In genomic region chr14:98956181-98956580, GRCh38 we compare ENCODE assay signal across 17 cellular contexts.
DNase-seq lines count a peak whose midpoint lies in the region; ATAC-seq and TF ChIP-seq lines count a peak whose summit lies in the region.
"Had no signal": no experiment of that assay in that cellular context is flagged by ENCODE, and none has a peak within 500 bp of the region (broad histone marks: within the 10 kb centered on the region; RNA-seq: fewer than 3 reads in every experiment).

No MANE protein-coding gene starts in this region.

- no peak overlapping the region for H3K9ac ChIP-seq in colonic mucosa (ENCODE audit: low read depth in 2 of 2, low read length in 2 of 2)

- H3K9me3 Mint-ChIP-seq in nephron progenitor cell (no peaks in the 10 kb centered on the region), type B pancreatic cell (no peaks in the 10 kb centered on the region)

- H3K27ac Mint-ChIP-seq in nephron progenitor cell: peak overlapping the region; percentile 3
- H3K27ac Mint-ChIP-seq in type B pancreatic cell: peak overlapping the region; percentile 2

- DNase-seq in activated CD8-positive, alpha-beta memory T cell treated with anti-CD3 and anti-CD28 coated beads, Interleukin-2, amount 50 U/mL, for 48 hours: peak; percentile 40
- no peak for DNase-seq in activated CD8-positive, alpha-beta memory T cell treated with anti-CD3 and anti-CD28 coated beads, Interleukin-2, amount 50 U/mL, for 4 hours
- DNase-seq in colonic mucosa: peak; percentile 15
- DNase-seq in nephron progenitor cell: no peak
- DNase-seq in type B pancreatic cell (ENCODE audit: extremely low spot score, unreplicated experiment): peak; percentile 58
- DNase-seq: Karpas-422, MV-4-11, NCI-H1694 treated with DMSO at 0.1 percent for 48 hours, NCI-H2081 treated with DMSO at 0.1 percent for 48 hours, NCI-H446 treated with DMSO at 0.1 percent for 48 hours, NCI-H526 treated with DMSO at 0.1 percent for 48 hours, OCI-M1, Right ventricle myocardium superior had no signal

- H3K9me3 ChIP-seq in colonic mucosa: no peaks in the 10 kb centered on the region

- H3K4me3 ChIP-seq in colonic mucosa: no peak overlapping the region

- H3K27me3 Mint-ChIP-seq in nephron progenitor cell (ENCODE audit: low read depth, poor library complexity): peaks cover 17% of the 10 kb centered on the region
- peaks cover 7% of the 10 kb centered on the region for H3K27me3 Mint-ChIP-seq in type B pancreatic cell

- no peaks in the 10 kb centered on the region for H3K4me1 Mint-ChIP-seq in nephron progenitor cell
- peaks cover 8% of the 10 kb centered on the region for H3K4me1 Mint-ChIP-seq in type B pancreatic cell (ENCODE audit: unreplicated experiment)

- TF ChIP-seq CTCF in colonic mucosa (IDR thresholded peaks at IDR 0.05): no peak
- no peak for TF ChIP-seq CTCF in nephron progenitor cell (IDR thresholded peaks at IDR 0.05)
- no peak for TF ChIP-seq CTCF in type B pancreatic cell (conservative IDR thresholded peaks at IDR 0.05)

- H3K36me3 Mint-ChIP-seq in nephron progenitor cell (ENCODE audit: low read depth) (no peaks in the 10 kb centered on the region), type B pancreatic cell (no peaks in the 10 kb centered on the region)

- H3K4me1 ChIP-seq in colonic mucosa: no peaks in the 10 kb centered on the region

- H3K27me3 ChIP-seq in colonic mucosa: no peaks in the 10 kb centered on the region

- intact Hi-C loops in colonic mucosa (cut with DNase I): no loop called here

- no peak overlapping the region for H3K4me3 Mint-ChIP-seq in nephron progenitor cell
- H3K4me3 Mint-ChIP-seq in type B pancreatic cell: no peak overlapping the region

- ATAC-seq in GM18511 (IDR thresholded peaks at IDR 0.05; ENCODE audit: unreplicated experiment) (no peak), HG02610 (IDR thresholded peaks at IDR 0.05; ENCODE audit: unreplicated experiment) (no peak), HG02763 (IDR thresholded peaks at IDR 0.05; ENCODE audit: unreplicated experiment) (no peak)

- H3K36me3 ChIP-seq in colonic mucosa: no peaks in the 10 kb centered on the region

- no peak overlapping the region for H3K27ac ChIP-seq in colonic mucosa
- H3K27ac ChIP-seq: C4-2B had no signal

Comparison
In these comparisons a context has a peak if more than half of its experiments do, and no peak if none do; other contexts are left out.
1. DNase-seq: peak in activated CD8-positive, alpha-beta memory T cell treated with anti-CD3 and anti-CD28 coated beads, Interleukin-2, amount 50 U/mL, for 48 hours (single experiment), colonic mucosa (single experiment) and type B pancreatic cell (single experiment); none in activated CD8-positive, alpha-beta memory T cell treated with anti-CD3 and anti-CD28 coated beads, Interleukin-2, amount 50 U/mL, for 4 hours (single experiment) and nephron progenitor cell (single experiment).